In the genomic region with DNA sequence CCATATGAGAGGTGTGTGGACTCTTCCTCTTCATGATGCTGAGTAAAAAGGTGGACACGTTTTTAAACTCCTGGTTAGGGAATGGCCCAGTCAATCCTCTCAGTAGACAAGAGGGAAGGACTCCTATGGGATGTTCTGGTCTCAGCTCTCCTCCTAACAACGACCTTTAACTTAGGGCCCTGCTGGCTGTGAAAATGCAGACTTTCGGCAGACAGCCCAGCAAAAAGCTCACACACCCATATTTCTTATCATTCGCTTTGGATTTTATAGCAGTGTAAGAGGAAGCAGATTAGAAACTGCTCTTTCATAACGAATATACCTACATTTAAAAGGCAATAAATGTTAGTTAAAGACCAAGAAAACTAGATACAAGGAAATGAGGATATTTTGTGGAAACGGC, we compare ENCODE assay signal across 16 cellular contexts. TPM values are rescaled to one million over a fixed set of nuclear protein-coding genes. Genes with fewer than 3 reads are reported as not detected.
DNase-seq lines count a peak whose midpoint lies in the region; ATAC-seq, FAIRE-seq and TF ChIP-seq lines count a peak whose summit lies in the region.
"Had no signal": no experiment of that assay in that cellular context is flagged by ENCODE, and none has a peak within 500 bp of the region (broad histone marks: within the 10 kb centered on the region; RNA-seq: fewer than 3 reads in every experiment).

No MANE protein-coding gene starts in this region.

- TF ChIP-seq CTCF in VCaP (conservative IDR thresholded peaks at IDR 0.05) (no peak), mucosa of descending colon (IDR thresholded peaks at IDR 0.05) (no peak), stomach (IDR thresholded peaks at IDR 0.05) (no peak), thyroid gland (IDR thresholded peaks at IDR 0.05) (no peak)

- H3K27me3 Mint-ChIP-seq in stimulated activated naive B cell treated with anti-CD40 and anti-IgM and Interleukin-4, amounts not matched to agents 10 μg/mL and 1 μg/mL and 100 μg/mL, for 72 hours, result peaks cover 18 to 29% of the 10 kb centered on the region in 2 donors

- H3K9me3 ChIP-seq in mucosa of descending colon (no peaks in the 10 kb centered on the region), small intestine (ENCODE audit: control insufficient read depth, low read depth) (no peaks in the 10 kb centered on the region), stomach (no peaks in the 10 kb centered on the region), thyroid gland (no peaks in the 10 kb centered on the region)
- H3K9me3 ChIP-seq: BLaER1, Caco-2 had no signal

- intact Hi-C loops in mucosa of descending colon (cut with DNase I, micrococcal nuclease), result loop anchor here in 1 of 2 donors (5.0 kb wide), 1 partner anchor 134 kb away; no protein-coding TSS in a partner anchor
- intact Hi-C loops in stomach (cut with DNase I; ENCODE audit: low total_unique reads), result no loop called here
- intact Hi-C loops in thyroid gland (cut with DNase I), result no loop called here

- no peaks in the 10 kb centered on the region for H3K9me3 Mint-ChIP-seq in stimulated activated naive B cell treated with anti-CD40 and anti-IgM and Interleukin-4, amounts not matched to agents 10 μg/mL and 1 μg/mL and 100 μg/mL, for 72 hours
- H3K9me3 Mint-ChIP-seq: CD8-positive, alpha-beta memory T cell had no signal

- no peak overlapping the region for H3K4me3 ChIP-seq in mucosa of descending colon
- H3K4me3 ChIP-seq in small intestine (ENCODE audit: low read depth in 1 of 2, low read length in 2 of 2), result no peak overlapping the region
- H3K4me3 ChIP-seq in stomach, result no peak overlapping the region
- no peak overlapping the region for H3K4me3 ChIP-seq in thyroid gland (replicated peaks in 1 of 3)
- H3K4me3 ChIP-seq: BLaER1 had no signal

- peak; percentile 83 for ATAC-seq in mucosa of descending colon
- ATAC-seq in stimulated activated naive B cell treated with anti-CD40 and anti-IgM and Interleukin-4, amounts not matched to agents 10 μg/mL and 1 μg/mL and 100 μg/mL, for 72 hours (replicated peaks), result no peak

- no peaks in the 10 kb centered on the region for H3K4me1 Mint-ChIP-seq in stimulated activated naive B cell treated with anti-CD40 and anti-IgM and Interleukin-4, amounts not matched to agents 10 μg/mL and 1 μg/mL and 100 μg/mL, for 72 hours
- H3K4me1 Mint-ChIP-seq: CD8-positive, alpha-beta memory T cell had no signal

- DNase-seq in OCI-M1 (lab: John Stamatoyannopoulos, UW) (peak; percentile 38), mucosa of descending colon (peak in 1 of 3 donors; percentile 62), small intestine (peak; percentile 82), stomach (no peak), epidermal melanocyte (ENCODE audit: insufficient read length, low spot score) (no peak), thyroid gland (no peak)
- DNase-seq in stimulated activated naive B cell treated with anti-CD40 and anti-IgM and Interleukin-4, amounts not matched to agents 10 μg/mL and 1 μg/mL and 100 μg/mL, for 72 hours, result no peak
- DNase-seq: 8988T; AML-193; Caco-2; CD8-positive, alpha-beta memory T cell; DMS53; GF-D8 had no signal

- 12 to 41% (median 22%) methylated on average over 6 of the region's 6 CpGs for WGBS in small intestine, 3 donors
- 18 to 40% (median 36%) methylated on average over 6 of the region's 6 CpGs for WGBS in stomach, 5 donors
- WGBS in thyroid gland, 2 donors, result 53 to 58% methylated on average over 6 of the region's 6 CpGs

- peaks cover 43% of the 10 kb centered on the region for H3K4me1 ChIP-seq in mucosa of descending colon (ENCODE audit: low read depth)
- H3K4me1 ChIP-seq in small intestine (ENCODE audit: control insufficient read depth in 2 of 2, insufficient read depth in 1 of 2, low read depth in 1 of 2, low read length in 1 of 2), result peaks cover 3% of the 10 kb centered on the region in 2 donors
- H3K4me1 ChIP-seq in stomach, result no peaks in the 10 kb centered on the region
- no peaks in the 10 kb centered on the region for H3K4me1 ChIP-seq in thyroid gland
- H3K4me1 ChIP-seq: BLaER1 had no signal

- no peak for TF ChIP-seq POLR2A in stomach (IDR thresholded peaks at IDR 0.05)
- TF ChIP-seq POLR2A in thyroid gland (IDR thresholded peaks at IDR 0.05), result no peak

- TF ChIP-seq EP300 in stomach (IDR thresholded peaks at IDR 0.05), result no peak

- FAIRE-seq in small intestine (lab: Jason Lieb, UNC), result no peak
- FAIRE-seq: H54 had no signal

- H3K27ac ChIP-seq in VCaP, result peak overlapping the region; percentile 11; the same call in 1 of the 2 replicates
- H3K27ac ChIP-seq in small intestine (ENCODE audit: low read depth in 1 of 2, low read length in 1 of 2), result peak overlapping the region in 1 of 2 donors; percentile 78
- H3K27ac ChIP-seq in stomach, result no peak overlapping the region
- H3K27ac ChIP-seq in thyroid gland, result no peak overlapping the region
- H3K27ac ChIP-seq: BLaER1 had no signal

- H3K36me3 ChIP-seq in mucosa of descending colon (ENCODE audit: low read depth) (no peaks in the 10 kb centered on the region), small intestine (ENCODE audit: control insufficient read depth in 2 of 2, insufficient read depth in 2 of 2, low read length in 2 of 2) (no peaks in the 10 kb centered on the region), stomach (no peaks in the 10 kb centered on the region), thyroid gland (no peaks in the 10 kb centered on the region)
- H3K36me3 ChIP-seq: BLaER1 had no signal

- no peak overlapping the region for H3K27ac Mint-ChIP-seq in stimulated activated naive B cell treated with anti-CD40 and anti-IgM and Interleukin-4, amounts not matched to agents 10 μg/mL and 1 μg/mL and 100 μg/mL, for 72 hours
- H3K27ac Mint-ChIP-seq: CD8-positive, alpha-beta memory T cell had no signal

- H3K27me3 ChIP-seq in small intestine (ENCODE audit: control insufficient read depth in 2 of 2, insufficient read depth in 2 of 2, low read length in 2 of 2) (no peaks in the 10 kb centered on the region), stomach (peaks cover 0 to 14% (median 0%) of the 10 kb centered on the region in 3 donors), thyroid gland (no peaks in the 10 kb centered on the region)
- H3K27me3 ChIP-seq: BLaER1 had no signal

- H3K4me3 Mint-ChIP-seq in stimulated activated naive B cell treated with anti-CD40 and anti-IgM and Interleukin-4, amounts not matched to agents 10 μg/mL and 1 μg/mL and 100 μg/mL, for 72 hours, result no peak overlapping the region
- H3K4me3 Mint-ChIP-seq: CD8-positive, alpha-beta memory T cell had no signal

- H3K36me3 Mint-ChIP-seq in stimulated activated naive B cell treated with anti-CD40 and anti-IgM and Interleukin-4, amounts not matched to agents 10 μg/mL and 1 μg/mL and 100 μg/mL, for 72 hours, result no peaks in the 10 kb centered on the region
- H3K36me3 Mint-ChIP-seq: CD8-positive, alpha-beta memory T cell had no signal

RNA-seq across cellular contexts. Expression of gene YARS2, which starts 18.0 kb away (rescaled TPM):
- total RNA-seq in mucosa of descending colon (10 to 100 TPM; 11.7 to 13.4 (median 12.0) TPM), stomach (10 to 100 TPM in 3 of 5 donors, under 1 TPM in 2; 0.58 to 22.6 (median 10.7) TPM), thyroid gland (10 to 100 TPM; 21.1 to 48.5 (median 25.3) TPM)
- polyA plus RNA-seq in small intestine (10 to 100 TPM in 1 of 3 donors, 1 to 10 TPM in 2; 5.4 to 18.7 (median 7.4) TPM), stomach (10 to 100 TPM in 2 of 3 donors, 1 to 10 TPM in 1; 8.6 to 17.9 (median 13.4) TPM)

Comparison
In these comparisons a context has a peak if more than half of its experiments do, and no peak if none do; other contexts are left out.
1. DNase-seq: peak in OCI-M1 (single experiment) and small intestine (single experiment); none in stimulated activated naive B cell treated with anti-CD40 and anti-IgM and Interleukin-4, amounts not matched to agents 10 μg/mL and 1 μg/mL and 100 μg/mL, for 72 hours (single experiment), stomach (single experiment), epidermal melanocyte (single experiment) and thyroid gland (0 of 2).